ENCODE assay signal across 1 cellular context in genomic region chr22:38051900-38052862, GRCh38.
TF ChIP-seq lines count a peak whose summit lies in the region.

No MANE protein-coding gene starts in this region.

TF ChIP-seq in K562, 482 proteins besides CTCF, POLR2A, EP300 and RAD21 (continued from another document):
- TF ChIP-seq VEZF1 (CRISPR knock-in tag; IDR thresholded peaks at IDR 0.05), result peak; percentile 29; the same call in 1 of the 2 replicates
- TF ChIP-seq ELF1 (tag; IDR thresholded peaks at IDR 0.05), result no peak
- TF ChIP-seq SNIP1 (IDR thresholded peaks at IDR 0.05; ENCODE audit: low read depth), result no peak
- no peak for TF ChIP-seq ZNF75A (CRISPR knock-in tag; IDR thresholded peaks at IDR 0.05)
- no peak for TF ChIP-seq ASH1L (IDR thresholded peaks at IDR 0.05; ENCODE audit: borderline replicate concordance, low read depth, partially characterized antibody)
